Comparison of ENCODE assay signal across 24 cellular contexts in genomic region chrX:43592597-43592996, GRCh38.
DNase-seq lines count a peak whose midpoint lies in the region; ATAC-seq and TF ChIP-seq lines count a peak whose summit lies in the region.
"Had no signal": no experiment of that assay in that cellular context is flagged by ENCODE, and none has a peak within 500 bp of the region (broad histone marks: within the 10 kb centered on the region; RNA-seq: fewer than 3 reads in every experiment).

No MANE protein-coding gene starts in this region.

- POLR2A ChIA-PET in PC-3 (lab: Charles Lee; ENCODE audit: unreplicated experiment): no interaction called here
- POLR2A ChIA-PET in GM10248 (lab: Yijun Ruan, JAX): no interaction called here

- H3K27me3 ChIP-seq in PC-3 (ENCODE audit: low read length) (no peaks in the 10 kb centered on the region), gastroesophageal sphincter (no peaks in the 10 kb centered on the region), prostate gland (replicated peaks; ENCODE audit: insufficient read depth) (no peaks in the 10 kb centered on the region)
- H3K27me3 ChIP-seq: SJSA1 had no signal

- no peak overlapping the region for H3K4me3 Mint-ChIP-seq in nephron progenitor cell
- H3K4me3 Mint-ChIP-seq: CD4-positive, alpha-beta memory T cell; H9; HFFc6 had no signal

- no peak overlapping the region for H3K27ac Mint-ChIP-seq in nephron progenitor cell
- H3K27ac Mint-ChIP-seq: CD4-positive, alpha-beta memory T cell; H9; HFFc6 had no signal

- BruUV-seq in PC-3 (replicated peaks; lab: Mats Ljungman, UMichigan): no TSS peak

- no peaks in the 10 kb centered on the region for H3K27me3 Mint-ChIP-seq in nephron progenitor cell (ENCODE audit: low read depth, poor library complexity)

- peak overlapping the region; percentile 27; the same call in 1 of the 2 replicates for H3K4me2 ChIP-seq in PC-3 (ENCODE audit: low read length)
- H3K4me2 ChIP-seq: BLaER1 treated with 17β-estradiol and CSF1 and Interleukin-3, amounts not matched to agents 10 nM and 100 nM had no signal

- H3K4me3 ChIP-seq in PC-3 (ENCODE audit: low read length) (no peak overlapping the region), choroid plexus epithelial cell (ENCODE audit: low read depth, low read length) (no peak overlapping the region), gastroesophageal sphincter (no peak overlapping the region), prostate gland (no peak overlapping the region)
- H3K4me3 ChIP-seq: BLaER1 treated with 17β-estradiol and CSF1 and Interleukin-3, amounts not matched to agents 10 nM and 100 nM; GM23248; SJSA1 had no signal

- no peaks in the 10 kb centered on the region for H3K4me1 Mint-ChIP-seq in nephron progenitor cell
- H3K4me1 Mint-ChIP-seq: H9 had no signal

- H3K9me3 ChIP-seq in PC-3 (ENCODE audit: low read length): no peaks in the 10 kb centered on the region
- H3K9me3 ChIP-seq in gastroesophageal sphincter: no peaks in the 10 kb centered on the region
- H3K9me3 ChIP-seq in prostate gland: no peaks in the 10 kb centered on the region
- H3K9me3 ChIP-seq: SJSA1 had no signal

- no peak for ATAC-seq in PC-3
- ATAC-seq in gastroesophageal sphincter: no peak
- ATAC-seq: Right ventricle myocardium inferior had no signal

- TF ChIP-seq POLR2A in gastroesophageal sphincter (IDR thresholded peaks at IDR 0.05) (no peak), prostate gland (IDR thresholded peaks at IDR 0.05) (no peak)

- H3K27ac ChIP-seq in PC-3 (ENCODE audit: low read length) (no peak overlapping the region), gastroesophageal sphincter (peak overlapping the region in 3 of 4 donors; percentile 20 to 53 (median 34)), prostate gland (peak overlapping the region; percentile 42 to 43)
- H3K27ac ChIP-seq: BLaER1 treated with 17β-estradiol and CSF1 and Interleukin-3, amounts not matched to agents 10 nM and 100 nM; GM23248; SJSA1 had no signal

- no peaks in the 10 kb centered on the region for H3K9me2 ChIP-seq in PC-3 (replicated peaks; ENCODE audit: low read length)

- H2AFZ ChIP-seq in PC-3 (ENCODE audit: low read length): no peak overlapping the region
- H2AFZ ChIP-seq: GM23248 had no signal

- no peak for TF ChIP-seq EP300 in gastroesophageal sphincter (IDR thresholded peaks at IDR 0.05)

- intact Hi-C loops in PC-3 (cut with micrococcal nuclease) (no loop called here), prostate gland (cut with DNase I) (no loop called here)

- no peaks in the 10 kb centered on the region for H4K20me1 ChIP-seq in PC-3 (ENCODE audit: low read length)
- H4K20me1 ChIP-seq: BLaER1 treated with 17β-estradiol and CSF1 and Interleukin-3, amounts not matched to agents 10 nM and 100 nM had no signal

- H3K4me1 ChIP-seq in PC-3 (ENCODE audit: insufficient read depth, low read length) (peaks cover 32% of the 10 kb centered on the region), gastroesophageal sphincter (peaks cover 0 to 22% (median 0%) of the 10 kb centered on the region in 3 donors), prostate gland (replicated peaks) (no peaks in the 10 kb centered on the region)
- H3K4me1 ChIP-seq: BLaER1 treated with 17β-estradiol and CSF1 and Interleukin-3, amounts not matched to agents 10 nM and 100 nM; SJSA1 had no signal

- TF ChIP-seq CTCF in PC-3 (conservative IDR thresholded peaks at IDR 0.05; ENCODE audit: low read depth, low read length) (no peak), choroid plexus epithelial cell (conservative IDR thresholded peaks at IDR 0.05; ENCODE audit: low read depth, low read length) (no peak), gastroesophageal sphincter (IDR thresholded peaks at IDR 0.05) (no peak), prostate gland (IDR thresholded peaks at IDR 0.05) (no peak), GM10248 (IDR thresholded peaks at IDR 0.05; ENCODE audit: control extremely low read depth, extremely low read depth, low read depth, missing control alignments) (no peak), nephron progenitor cell (IDR thresholded peaks at IDR 0.05) (no peak)

- no peaks in the 10 kb centered on the region for H3K36me3 ChIP-seq in PC-3 (ENCODE audit: low read depth, low read length)
- H3K36me3 ChIP-seq in gastroesophageal sphincter: no peaks in the 10 kb centered on the region
- H3K36me3 ChIP-seq in prostate gland: no peaks in the 10 kb centered on the region
- H3K36me3 ChIP-seq: BLaER1 treated with 17β-estradiol and CSF1 and Interleukin-3, amounts not matched to agents 10 nM and 100 nM; SJSA1 had no signal

- H3K9ac ChIP-seq in PC-3 (ENCODE audit: low read length): no peak overlapping the region
- H3K9ac ChIP-seq: BLaER1 treated with 17β-estradiol and CSF1 and Interleukin-3, amounts not matched to agents 10 nM and 100 nM; GM23248 had no signal

- H3K9me3 Mint-ChIP-seq in nephron progenitor cell: peaks cover 15% of the 10 kb centered on the region

- WGBS in gastroesophageal sphincter (ENCODE audit: low coverage in 1 of 2), 2 donors: 17 to 42% methylated on average over 1 to 3 of the region's 3 CpGs
- 27% methylated on average over 1 of the region's 3 CpGs for WGBS in prostate gland

- CTCF ChIA-PET in PC-3 (lab: Charles Lee): no interaction called here
- CTCF ChIA-PET in GM10248 (lab: Yijun Ruan, JAX): interaction anchor here (1.3 kb wide), 1 partner anchor 38 kb away, joined by 3 read pairs; no protein-coding TSS in a partner anchor

- H3F3A ChIP-seq in PC-3 (ENCODE audit: low read length, unreplicated experiment): no peaks in the 10 kb centered on the region

- no peaks in the 10 kb centered on the region for H3K79me2 ChIP-seq in PC-3 (ENCODE audit: low read length)

- H3K36me3 Mint-ChIP-seq in nephron progenitor cell (ENCODE audit: low read depth): no peaks in the 10 kb centered on the region
- H3K36me3 Mint-ChIP-seq: CD4-positive, alpha-beta memory T cell had no signal

- no peak for DNase-seq in PC-3
- peak; percentile 42 for DNase-seq in choroid plexus epithelial cell (ENCODE audit: low read depth)
- DNase-seq in prostate gland (ENCODE audit: low spot score): peak; percentile 34
- DNase-seq in OCI-M2 (lab: John Stamatoyannopoulos, UW; ENCODE audit: unreplicated experiment): no peak
- no peak for DNase-seq in GM10248 (ENCODE audit: extremely low spot score)
- no peak for DNase-seq in NCI-H2227 treated with DMSO at 0.1 percent for 48 hours (lab: John Stamatoyannopoulos, UW)
- no peak for DNase-seq in nephron progenitor cell
- DNase-seq: 8988T; Calu3; CD4-positive, alpha-beta memory T cell; GM23248; H9; HFFc6; KG1; NCI-H1092 treated with DMSO at 0.1 percent for 48 hours; NCI-H146; NCI-H2081; NCI-H446 treated with DMSO at 0.1 percent for 48 hours; NCI-H69; NK-92 treated with Interleukin-12 subunit alpha and Interleukin-12 subunit beta, amount 100 ng/mL, for 24 hours had no signal

Comparison
In these comparisons a context has a peak if more than half of its experiments do, and no peak if none do; other contexts are left out.
1. DNase-seq: peak in choroid plexus epithelial cell (single experiment) and prostate gland (single experiment); none in PC-3 (single experiment), OCI-M2 (single experiment), GM10248 (single experiment), NCI-H2227 treated with DMSO at 0.1 percent for 48 hours (single experiment) and nephron progenitor cell (single experiment).